Comparison of ENCODE assay signal across 30 cellular contexts in genomic region chr3:85592256-85592655, GRCh38.
"Had no signal": no experiment of that assay in that cellular context is flagged by ENCODE, and none has a peak within 500 bp of the region (broad histone marks: within the 10 kb centered on the region; RNA-seq: fewer than 3 reads in every experiment).

No MANE protein-coding gene starts in this region.

- H3K9me3 Mint-ChIP-seq: nephron progenitor cell; neural crest cell; stimulated activated memory B cell treated with anti-CD40 and anti-IgM and Interleukin-4, amounts not matched to agents 10 μg/mL and 1 μg/mL and 100 μg/mL, for 72 hours; stimulated activated naive CD8-positive, alpha-beta T cell treated with anti-CD3 and anti-CD28 coated beads, Interleukin-15, amount 100 ng/mL, for 72 hours; type B pancreatic cell had no signal

- H3K4me3 Mint-ChIP-seq: naive thymus-derived CD8-positive, alpha-beta T cell; natural killer cell treated with Interleukin-12 subunit alpha and Interleukin-12 subunit beta and Interleukin-15 and Interleukin-18, amount 100 ng/mL, for 72 hours; nephron progenitor cell; neural crest cell; stimulated activated memory B cell treated with anti-CD40 and anti-IgM and Interleukin-4, amounts not matched to agents 10 μg/mL and 1 μg/mL and 100 μg/mL, for 72 hours; stimulated activated naive CD8-positive, alpha-beta T cell treated with anti-CD3 and anti-CD28 coated beads, Interleukin-15, amount 100 ng/mL, for 72 hours; type B pancreatic cell had no signal

- H3K36me3 Mint-ChIP-seq: naive thymus-derived CD8-positive, alpha-beta T cell; natural killer cell treated with Interleukin-12 subunit alpha and Interleukin-12 subunit beta and Interleukin-15 and Interleukin-18, amount 100 ng/mL, for 72 hours; stimulated activated memory B cell treated with anti-CD40 and anti-IgM and Interleukin-4, amounts not matched to agents 10 μg/mL and 1 μg/mL and 100 μg/mL, for 72 hours; type B pancreatic cell had no signal

- H3K27me3 Mint-ChIP-seq: naive thymus-derived CD8-positive, alpha-beta T cell; natural killer cell treated with Interleukin-12 subunit alpha and Interleukin-12 subunit beta and Interleukin-15 and Interleukin-18, amount 100 ng/mL, for 72 hours; stimulated activated memory B cell treated with anti-CD40 and anti-IgM and Interleukin-4, amounts not matched to agents 10 μg/mL and 1 μg/mL and 100 μg/mL, for 72 hours; stimulated activated naive CD8-positive, alpha-beta T cell treated with anti-CD3 and anti-CD28 coated beads, Interleukin-15, amount 100 ng/mL, for 72 hours; type B pancreatic cell had no signal

- H3K4me3 ChIP-seq: pancreas, prostate gland, right atrium auricular region, right lobe of liver, sigmoid colon, suprapubic skin, testis, tibial artery, transverse colon, upper lobe of right lung, uterus had no signal

- H3K27ac ChIP-seq: neutrophil, pancreas, prostate gland, right atrium auricular region, right lobe of liver, sigmoid colon, suprapubic skin, testis, tibial artery, transverse colon, upper lobe of right lung, uterus had no signal

- FAIRE-seq: small intestine had no signal

- H3K27me3 ChIP-seq: neutrophil, pancreas, right atrium auricular region, right lobe of liver, sigmoid colon, suprapubic skin, testis, tibial artery, transverse colon, upper lobe of right lung, uterus had no signal

- H3K4me1 Mint-ChIP-seq: naive thymus-derived CD8-positive, alpha-beta T cell; neural crest cell; stimulated activated memory B cell treated with anti-CD40 and anti-IgM and Interleukin-4, amounts not matched to agents 10 μg/mL and 1 μg/mL and 100 μg/mL, for 72 hours; stimulated activated naive CD8-positive, alpha-beta T cell treated with anti-CD3 and anti-CD28 coated beads, Interleukin-15, amount 100 ng/mL, for 72 hours had no signal

- H3K9me3 ChIP-seq: neutrophil, pancreas, prostate gland, right atrium auricular region, right lobe of liver, sigmoid colon, suprapubic skin, testis, tibial artery, transverse colon, upper lobe of right lung, uterus had no signal

- H3K36me3 ChIP-seq: neutrophil, pancreas, prostate gland, right atrium auricular region, right lobe of liver, sigmoid colon, suprapubic skin, tibial artery, transverse colon, upper lobe of right lung, uterus had no signal

- H3K27ac Mint-ChIP-seq: naive thymus-derived CD8-positive, alpha-beta T cell; natural killer cell treated with Interleukin-12 subunit alpha and Interleukin-12 subunit beta and Interleukin-15 and Interleukin-18, amount 100 ng/mL, for 72 hours; nephron progenitor cell; stimulated activated memory B cell treated with anti-CD40 and anti-IgM and Interleukin-4, amounts not matched to agents 10 μg/mL and 1 μg/mL and 100 μg/mL, for 72 hours; stimulated activated naive CD8-positive, alpha-beta T cell treated with anti-CD3 and anti-CD28 coated beads, Interleukin-15, amount 100 ng/mL, for 72 hours; type B pancreatic cell had no signal

- DNase-seq: naive thymus-derived CD8-positive, alpha-beta T cell; nephron progenitor cell; nucleus accumbens; pancreas; retina; right lobe of liver; sigmoid colon; small intestine; stimulated activated CD4-positive, alpha-beta T cell treated with anti-CD3 and anti-CD28 coated beads, Interleukin-15, amount 100 ng/mL, for 24 hours; stimulated activated CD4-positive, alpha-beta T cell treated with anti-CD3 and anti-CD28 coated beads, Interleukin-2, amount 100 ng/mL, for 24 hours; stimulated activated CD4-positive, alpha-beta T cell treated with anti-CD3 and anti-CD28 coated beads, Interleukin-2, amount 100 ng/mL, for 48 hours; stimulated activated CD4-positive, alpha-beta T cell treated with anti-CD3 and anti-CD28 coated beads, Interleukin-4, amount 100 ng/mL, for 4 hours; stimulated activated CD8-positive, alpha-beta memory T cell treated with anti-CD3 and anti-CD28 coated beads, Interleukin-4, amount 100 ng/mL, for 48 hours; stimulated activated naive CD4-positive, alpha-beta T cell; stimulated activated naive CD8-positive, alpha-beta T cell treated with anti-CD3 and anti-CD28 coated beads, Interleukin-15, amount 100 ng/mL, for 72 hours; stimulated activated naive CD8-positive, alpha-beta T cell treated with anti-CD3 and anti-CD28 coated beads, Interleukin-15, Interleukin-2, amounts not matched to agents 100 U/mL and 50 U/mL, for 24 hours; substantia nigra; testis; tibial artery; transverse colon; upper lobe of right lung; uterus had no signal

- H3K4me1 ChIP-seq: pancreas, prostate gland, right atrium auricular region, right lobe of liver, sigmoid colon, suprapubic skin, testis, tibial artery, transverse colon, upper lobe of right lung, uterus had no signal
